ENCODE assay signal across 10 cellular contexts in the genomic region with DNA sequence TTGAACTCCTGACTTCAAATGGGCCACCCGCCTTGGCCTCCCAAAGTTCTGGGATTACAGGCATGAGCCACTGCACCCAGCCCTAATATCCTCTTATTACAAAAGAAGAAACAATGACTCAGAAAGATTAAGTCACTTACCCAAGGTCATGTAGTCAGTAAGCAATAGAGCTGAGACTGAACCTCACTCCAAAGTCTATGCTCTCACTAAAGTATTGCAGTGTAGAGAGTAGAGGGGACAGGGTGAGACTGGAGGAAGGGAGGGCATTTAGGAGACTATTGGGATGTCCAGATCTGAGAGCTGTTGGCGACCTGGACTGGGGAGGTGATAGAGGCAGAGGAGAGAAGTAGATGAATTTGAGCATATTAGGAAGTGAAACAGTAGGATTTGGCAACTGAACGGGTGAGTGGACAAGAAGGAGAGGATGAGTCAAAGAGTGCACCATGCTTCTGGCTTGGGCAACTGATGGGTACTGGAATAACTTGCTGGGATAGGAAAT. TPM values are rescaled to one million over a fixed set of nuclear protein-coding genes. Genes with fewer than 3 reads are reported as not detected.
DNase-seq lines count a peak whose midpoint lies in the region; TF ChIP-seq lines count a peak whose summit lies in the region.
"Had no signal": no experiment of that assay in that cellular context is flagged by ENCODE, and none has a peak within 500 bp of the region (broad histone marks: within the 10 kb centered on the region; RNA-seq: fewer than 3 reads in every experiment).

No MANE protein-coding gene starts in this region.

- peaks cover 7% of the 10 kb centered on the region for H3K27me3 Mint-ChIP-seq in endothelial cell (ENCODE audit: unreplicated experiment)

- no peak overlapping the region for H3K27ac Mint-ChIP-seq in endothelial cell (ENCODE audit: unreplicated experiment)

- intact Hi-C loops in PC-9 (cut with micrococcal nuclease; ENCODE audit: unreplicated experiment) (no loop called here), dorsolateral prefrontal cortex (cut with DNase I) (no loop called here)

- H3K27ac ChIP-seq in PC-9 (peak overlapping the region; percentile 70), dorsolateral prefrontal cortex (peak overlapping the region in 49 of 59 donors; percentile 3 to 85 (median 53))
- H3K27ac ChIP-seq: testis had no signal

- H3K9me3 Mint-ChIP-seq in endothelial cell (ENCODE audit: unreplicated experiment) = no peaks in the 10 kb centered on the region

- TF ChIP-seq CTCF in PC-9 (conservative IDR thresholded peaks at IDR 0.05) (no peak), dorsolateral prefrontal cortex (IDR thresholded peaks at IDR 0.05 in 54 of 56, conservative IDR thresholded peaks at IDR 0.05 in 2 of 56; ENCODE audit: low read depth in 1 of 56, partially characterized antibody in 56 of 56) (no peak), endothelial cell (IDR thresholded peaks at IDR 0.05; ENCODE audit: unreplicated experiment) (no peak)

- no peaks in the 10 kb centered on the region for H3K79me2 ChIP-seq in PC-9 (ENCODE audit: low read depth)

- no peaks in the 10 kb centered on the region for H3K4me1 Mint-ChIP-seq in endothelial cell (ENCODE audit: unreplicated experiment)

- no peaks in the 10 kb centered on the region for H3K36me3 ChIP-seq in PC-9 (ENCODE audit: low read depth)
- H3K36me3 ChIP-seq: sigmoid colon had no signal

- DNase-seq in H4 (ENCODE audit: low spot score) = peak; percentile 34
- peak in 1 of 2 experiments; percentile 55 for DNase-seq in PC-9
- DNase-seq in dorsolateral prefrontal cortex = no peak
- peak; percentile 75 for DNase-seq in renal cortical epithelial cell (ENCODE audit: low read depth)
- no peak for DNase-seq in islet precursor cell
- DNase-seq in DMS53 (lab: John Stamatoyannopoulos, UW) = no peak
- no peak for DNase-seq in endothelial cell (ENCODE audit: low spot score)
- DNase-seq: NCI-H526 treated with DMSO at 0.1 percent for 48 hours, sigmoid colon, testis had no signal

- no peaks in the 10 kb centered on the region for H3K9me2 ChIP-seq in PC-9 (ENCODE audit: insufficient read depth)

- H2AFZ ChIP-seq in PC-9 = no peak overlapping the region

- no peaks in the 10 kb centered on the region for H3K36me3 Mint-ChIP-seq in endothelial cell (ENCODE audit: low read depth, unreplicated experiment)

- H3K4me2 ChIP-seq in PC-9 = peak overlapping the region; percentile 19; the same call in 1 of the 2 replicates

- H3F3A ChIP-seq in PC-9 (ENCODE audit: insufficient read depth, low read depth) = 0 out of 2 replicates have a peak, but pooled peaks cover 4% of the 10 kb centered on the region

- H4K20me1 ChIP-seq in PC-9 (ENCODE audit: insufficient read depth) = no peaks in the 10 kb centered on the region

- no peak overlapping the region for H3K4me3 Mint-ChIP-seq in endothelial cell (ENCODE audit: unreplicated experiment)

- no TSS peak for BruUV-seq in PC-9 (replicated peaks; lab: Mats Ljungman, UMichigan)

- H3K4me3 ChIP-seq in PC-9 = no peak overlapping the region
- H3K4me3 ChIP-seq in dorsolateral prefrontal cortex = no peak overlapping the region
- H3K4me3 ChIP-seq: sigmoid colon, testis had no signal

- no peaks in the 10 kb centered on the region for H3K9me3 ChIP-seq in PC-9 (ENCODE audit: insufficient read depth, low read depth)
- H3K9me3 ChIP-seq: sigmoid colon, testis had no signal

- H3K4me1 ChIP-seq in PC-9 (replicated peaks; ENCODE audit: insufficient read depth) = peaks cover 18% of the 10 kb centered on the region
- H3K4me1 ChIP-seq: sigmoid colon, testis had no signal

- CTCF ChIA-PET in PC-9 (lab: Charles Lee) = no interaction called here

- H3K27me3 ChIP-seq in PC-9 (ENCODE audit: insufficient read depth, low read depth) (no peaks in the 10 kb centered on the region), dorsolateral prefrontal cortex (no peaks in the 10 kb centered on the region)
- H3K27me3 ChIP-seq: sigmoid colon, testis had no signal

- POLR2A ChIA-PET in PC-9 (lab: Charles Lee; ENCODE audit: unreplicated experiment) = no interaction called here

RNA-seq across cellular contexts. Expression of a gene that starts 11.8 kb away (rescaled TPM):
- 1.5 and 2.4 TPM in 2 replicates for total RNA-seq in H4 (2014; rRNA removed; shearing (Covaris generic))
- total RNA-seq in PC-9 (2021) (2.2 and 3.2 TPM in 2 replicates), dorsolateral prefrontal cortex (100 to 1,000 TPM in 20 of 120 experiments, 10 to 100 TPM in 100; 21.6 to 148 (median 62.3) TPM), renal cortical epithelial cell (0.10 and 0.52 TPM in 2 replicates), endothelial cell (ENCODE audit: unreplicated experiment) (0.82 TPM)

Comparison
In these comparisons a context has a peak if more than half of its experiments do, and no peak if none do; other contexts are left out.
1. DNase-seq: peak in H4 (single experiment) and renal cortical epithelial cell (single experiment); none in dorsolateral prefrontal cortex (0 of 10), islet precursor cell (single experiment), DMS53 (single experiment) and endothelial cell (single experiment).